In genomic region chr3:127764841-127765362, GRCh38 we compare ENCODE assay signal across 11 cellular contexts. TPM values are rescaled to one million over a fixed set of nuclear protein-coding genes. Genes with fewer than 3 reads are reported as not detected.
DNase-seq lines count a peak whose midpoint lies in the region; ATAC-seq and TF ChIP-seq lines count a peak whose summit lies in the region.
"Had no signal": no experiment of that assay in that cellular context is flagged by ENCODE, and none has a peak within 500 bp of the region (broad histone marks: within the 10 kb centered on the region; RNA-seq: fewer than 3 reads in every experiment).

No MANE protein-coding gene starts in this region.

- H3K9me3 ChIP-seq in BLaER1: peaks cover 28% of the 10 kb centered on the region

- H3K9ac ChIP-seq in BLaER1: no peak overlapping the region

- no TSS peak for BruUV-seq in Calu3 (replicated peaks; lab: Mats Ljungman, UMichigan)

- peaks cover 44% of the 10 kb centered on the region for H3K4me1 Mint-ChIP-seq in Calu3 (ENCODE audit: low read depth, unreplicated experiment)

- no peak for ATAC-seq in left colon
- ATAC-seq: mucosa of descending colon had no signal

- H3K36me3 Mint-ChIP-seq in Calu3 (ENCODE audit: insufficient read depth, unreplicated experiment): peaks cover 10% of the 10 kb centered on the region

- TF ChIP-seq POLR2A in GM19099 (IDR thresholded peaks at IDR 0.05; ENCODE audit: extremely low read depth, insufficient read length, low read depth): peak; percentile 17

- no peaks in the 10 kb centered on the region for H3K27me3 ChIP-seq in BLaER1

- peak overlapping the region; percentile 86 for H3K4me2 ChIP-seq in BLaER1

- no peak for TF ChIP-seq CTCF in Calu3 (IDR thresholded peaks at IDR 0.05; ENCODE audit: unreplicated experiment)

- intact Hi-C loops in Calu3 (cut with micrococcal nuclease; ENCODE audit: unreplicated experiment): loop anchor here (5.0 kb wide), 1 partner anchor 73 kb away; no protein-coding TSS in a partner anchor
- intact Hi-C loops in left colon (cut with DNase I, micrococcal nuclease): no loop called here

- H3K27me3 Mint-ChIP-seq in Calu3 (ENCODE audit: unreplicated experiment): no peaks in the 10 kb centered on the region

- H3K4me3 ChIP-seq in BLaER1: no peak overlapping the region
- H3K4me3 ChIP-seq: mucosa of descending colon had no signal

- no peak overlapping the region for H3K27ac Mint-ChIP-seq in Calu3 (ENCODE audit: unreplicated experiment)

- no peak overlapping the region for H3K27ac ChIP-seq in BLaER1

- H3K4me1 ChIP-seq in BLaER1: peaks cover 49% of the 10 kb centered on the region

- no peaks in the 10 kb centered on the region for H3K9me3 Mint-ChIP-seq in Calu3 (ENCODE audit: low read depth, unreplicated experiment)

- H3K4me3 Mint-ChIP-seq in Calu3 (ENCODE audit: low read depth, unreplicated experiment): no peak overlapping the region

- no peaks in the 10 kb centered on the region for H4K20me1 ChIP-seq in BLaER1

- CTCF ChIA-PET in Calu3 (lab: Charles Lee): interaction anchor here (2.0 kb wide), 1 partner anchor 14 kb away, joined by 4 read pairs; no protein-coding TSS in a partner anchor

- DNase-seq in M059J (ENCODE audit: low read depth) (peak; percentile 83), fibroblast of peridontal ligament (ENCODE audit: extremely low read depth) (peak; percentile 56), Calu3 (no peak), HuH-7.5 (ENCODE audit: low spot score) (no peak), left colon (no peak)
- no peak for DNase-seq in central memory CD4-positive, alpha-beta T cell
- DNase-seq: NCI-H2081, T-helper 9 cell had no signal

- H3K36me3 ChIP-seq in BLaER1: no peaks in the 10 kb centered on the region

RNA-seq across cellular contexts. Expression of gene MGLL, which starts 57.4 kb away (rescaled TPM):
- 11.9 and 17.0 TPM in 2 replicates for total RNA-seq in M059J (2014; rRNA removed; shearing (Covaris generic))
- total RNA-seq in Calu3 (2022) (42.4 and 55.2 TPM in 2 replicates), left colon (100 to 1,000 TPM; 271 to 338 TPM)

Comparison
In these comparisons a context has a peak if more than half of its experiments do, and no peak if none do; other contexts are left out.
1. DNase-seq: peak in M059J (single experiment) and fibroblast of peridontal ligament (single experiment); none in Calu3 (single experiment), HuH-7.5 (single experiment), left colon (0 of 2) and central memory CD4-positive, alpha-beta T cell (single experiment).